In genomic region chr5:55175781-55176175, GRCh38 we compare ENCODE assay signal across 1 cellular context.
TF ChIP-seq lines count a peak whose summit lies in the region.

No MANE protein-coding gene starts in this region.

TF ChIP-seq in WTC11, 78 proteins besides CTCF, POLR2A, EP300 and RAD21 (continued from another document):
- TF ChIP-seq ARID4B (CRISPR knock-in tag; IDR thresholded peaks at IDR 0.05; ENCODE audit: borderline replicate concordance) (no peak), HMGA2 (CRISPR knock-in tag; IDR thresholded peaks at IDR 0.05) (no peak), NR1H2 (CRISPR knock-in tag; IDR thresholded peaks at IDR 0.05) (no peak), KAT7 (CRISPR knock-in tag; IDR thresholded peaks at IDR 0.05; ENCODE audit: borderline replicate concordance) (no peak), IRF1 (CRISPR knock-in tag; IDR thresholded peaks at IDR 0.05) (no peak), E2F4 (CRISPR knock-in tag; IDR thresholded peaks at IDR 0.05; ENCODE audit: borderline replicate concordance, low read depth) (no peak), ZBTB21 (CRISPR knock-in tag; IDR thresholded peaks at IDR 0.05; ENCODE audit: borderline replicate concordance) (no peak), RORB (CRISPR knock-in tag; IDR thresholded peaks at IDR 0.05) (no peak), MXD4 (CRISPR knock-in tag; IDR thresholded peaks at IDR 0.05; ENCODE audit: borderline replicate concordance) (no peak), ERG (CRISPR knock-in tag; IDR thresholded peaks at IDR 0.05) (no peak)
